ENCODE assay signal across 21 cellular contexts in the genomic region with DNA sequence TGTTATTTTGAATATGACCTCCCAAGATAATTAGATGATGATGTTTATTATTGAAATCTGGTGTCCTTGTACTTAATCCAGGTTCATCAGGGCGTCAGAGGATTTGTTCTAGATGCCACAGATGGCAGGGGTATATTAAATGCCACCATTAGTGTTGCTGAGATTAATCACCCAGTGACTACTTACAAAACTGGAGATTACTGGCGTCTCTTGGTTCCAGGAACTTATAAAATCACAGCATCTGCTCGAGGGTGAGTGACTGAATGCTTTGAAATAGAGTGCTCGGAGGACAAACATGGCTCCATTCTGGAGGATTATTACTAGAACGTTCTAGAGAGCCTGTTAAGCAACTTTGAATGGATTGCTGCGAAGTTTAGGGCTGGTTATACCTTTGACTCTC.
"Had no signal": no experiment of that assay in that cellular context is flagged by ENCODE, and none has a peak within 500 bp of the region (broad histone marks: within the 10 kb centered on the region; RNA-seq: fewer than 3 reads in every experiment).

No MANE protein-coding gene starts in this region.

- H3K27ac ChIP-seq: colonic mucosa, heart right ventricle, right atrium auricular region, suprapubic skin, thyroid gland, uterus had no signal

- H3K4me3 Mint-ChIP-seq: naive thymus-derived CD8-positive, alpha-beta T cell; neural crest cell; stimulated activated effector memory CD8-positive, alpha-beta T cell treated with anti-CD3 and anti-CD28 coated beads, Interleukin-12 subunit alpha, Interleukin-12 subunit beta, amount 100 ng/mL, for 72 hours; type B pancreatic cell had no signal

- H3K4me1 ChIP-seq: colonic mucosa, heart right ventricle, right atrium auricular region, suprapubic skin, thyroid gland, uterus had no signal

- H3K27me3 Mint-ChIP-seq: naive thymus-derived CD8-positive, alpha-beta T cell; type B pancreatic cell had no signal

- H3K4me2 ChIP-seq: smooth muscle cell had no signal

- H3K4me3 ChIP-seq: colonic mucosa, heart right ventricle, mucosa of descending colon, right atrium auricular region, smooth muscle cell, suprapubic skin, thyroid gland, uterus had no signal

- H3K9me3 ChIP-seq: colonic mucosa, heart right ventricle, mucosa of descending colon, right atrium auricular region, suprapubic skin, thyroid gland, uterus had no signal

- H3K27ac Mint-ChIP-seq: stimulated activated effector memory CD8-positive, alpha-beta T cell treated with anti-CD3 and anti-CD28 coated beads, Interleukin-12 subunit alpha, Interleukin-12 subunit beta, amount 100 ng/mL, for 72 hours; type B pancreatic cell had no signal

- H3K27me3 ChIP-seq: colonic mucosa, heart right ventricle, right atrium auricular region, suprapubic skin, thyroid gland, uterus had no signal

- H3K36me3 ChIP-seq: colonic mucosa, uterus had no signal

- ATAC-seq: esophagus mucosa; heart right ventricle; left lobe of liver; mucosa of descending colon; naive thymus-derived CD8-positive, alpha-beta T cell; stimulated activated effector memory CD8-positive, alpha-beta T cell treated with anti-CD3 and anti-CD28 coated beads, Interleukin-12 subunit alpha, Interleukin-12 subunit beta, amount 100 ng/mL, for 72 hours; stimulated activated naive CD8-positive, alpha-beta T cell treated with anti-CD3 and anti-CD28 coated beads, Interleukin-15, Interleukin-2, amounts not matched to agents 100 U/mL and 50 U/mL, for 24 hours had no signal

- DNase-seq: colonic mucosa; dermis blood vessel endothelial cell; heart right ventricle; hypothalamus; mammary epithelial cell; mucosa of descending colon; naive thymus-derived CD8-positive, alpha-beta T cell; posterior cingulate gyrus; stimulated activated CD4-positive, alpha-beta T cell treated with anti-CD3 and anti-CD28 coated beads, Interleukin-4, amount 100 ng/mL, for 1 hour; stimulated activated CD8-positive, alpha-beta memory T cell treated with anti-CD3 and anti-CD28 coated beads, Interleukin-4, amount 100 ng/mL, for 48 hours; stimulated activated naive CD8-positive, alpha-beta T cell treated with anti-CD3 and anti-CD28 coated beads, Interleukin-15, Interleukin-2, amounts not matched to agents 100 U/mL and 50 U/mL, for 24 hours; thyroid gland; uterus had no signal

- H3K4me1 Mint-ChIP-seq: neural crest cell had no signal
